ENCODE assay signal across 8 cellular contexts in the genomic region with DNA sequence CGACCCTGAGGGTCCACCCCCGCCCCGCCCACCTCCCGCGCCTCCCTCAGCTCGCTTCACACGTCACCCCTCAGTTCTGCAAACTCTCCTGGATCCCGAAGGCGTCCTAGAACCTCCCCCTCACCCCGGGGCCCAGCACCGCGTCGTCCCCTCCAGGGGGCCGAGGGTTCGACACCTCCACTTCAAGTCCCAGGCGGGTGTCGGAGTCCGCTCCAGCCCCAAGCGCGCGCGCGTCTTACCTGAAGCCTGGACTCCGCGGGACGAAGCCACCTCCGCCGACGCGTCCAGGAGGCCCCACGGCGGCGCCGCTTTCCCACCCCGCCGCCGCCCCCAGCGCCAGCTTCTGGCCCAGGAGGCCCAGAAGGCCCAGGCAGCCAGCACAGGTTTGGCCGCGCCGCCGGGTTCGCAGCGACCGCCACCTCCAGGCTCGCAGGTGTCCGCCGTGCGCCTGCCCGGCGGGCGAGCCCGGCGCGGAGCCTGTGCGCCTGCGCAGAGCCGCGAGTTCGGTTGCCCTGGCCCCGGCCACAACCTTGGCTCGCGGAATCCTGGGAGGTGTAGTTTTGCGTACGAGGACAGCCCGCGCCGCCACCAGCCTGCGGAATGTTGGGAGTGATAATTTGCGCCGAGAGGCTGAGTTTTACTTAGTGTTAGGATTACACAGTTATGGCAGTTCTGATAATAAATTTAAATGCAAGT. TPM values are rescaled to one million over a fixed set of nuclear protein-coding genes. Genes with fewer than 3 reads are reported as not detected.
DNase-seq lines count a peak whose midpoint lies in the region; ATAC-seq and TF ChIP-seq lines count a peak whose summit lies in the region.

TSS of gene POMGNT2 (minus strand) at position 483 of the 696 bp plus-strand sequence. CDS start 24,648 bp downstream, outside the sequence.

- H2BK12ac ChIP-seq in neuronal stem cell (ENCODE audit: low read length) = no peak within 1 kb of the TSS

- H3K4me1 ChIP-seq in gastroesophageal sphincter = peaks cover 0 to 44% (median 2%) of the 10 kb centered on the region in 3 donors
- peaks cover 4 to 7% of the 10 kb centered on the region in 2 donors for H3K4me1 ChIP-seq in neuronal stem cell (ENCODE audit: control insufficient read depth in 2 of 2, insufficient read depth in 1 of 2, low read depth in 1 of 2, low read length in 2 of 2)
- H3K4me1 ChIP-seq in stomach smooth muscle (ENCODE audit: control insufficient read depth, insufficient read depth, low read length) = peaks cover 21% of the 10 kb centered on the region

- H3K27ac ChIP-seq in gastroesophageal sphincter = peak within 1 kb of the TSS; percentile 57 to 85 (median 74)
- H3K27ac ChIP-seq in neuronal stem cell (replicated peaks; ENCODE audit: low read length) = no peak within 1 kb of the TSS
- no peak within 1 kb of the TSS for H3K27ac ChIP-seq in stomach smooth muscle (ENCODE audit: low read length)

- ATAC-seq in gastroesophageal sphincter = peak; percentile 97

- H4K8ac ChIP-seq in neuronal stem cell (ENCODE audit: low read depth, low read length) = no peak within 1 kb of the TSS

- peak within 1 kb of the TSS; percentile 100 for H2AFZ ChIP-seq in neuronal stem cell (ENCODE audit: low read length)

- H2BK120ac ChIP-seq in neuronal stem cell (ENCODE audit: low read depth, low read length) = no peak within 1 kb of the TSS

- H3K4me3 ChIP-seq in gastroesophageal sphincter = peak within 1 kb of the TSS; percentile 97 to 99
- peak within 1 kb of the TSS; percentile 80 to 94 for H3K4me3 ChIP-seq in neuronal stem cell (ENCODE audit: low read length in 2 of 2)
- H3K4me3 ChIP-seq in stomach smooth muscle (ENCODE audit: low read length in 2 of 2) = peak within 1 kb of the TSS; percentile 68 to 83

- TF ChIP-seq POLR2A in gastroesophageal sphincter (IDR thresholded peaks at IDR 0.05) = peak; percentile 69 to 71

- no peak within 1 kb of the TSS for H2BK5ac ChIP-seq in neuronal stem cell (ENCODE audit: low read length)

- peak within 1 kb of the TSS; percentile 56 for H3K23ac ChIP-seq in neuronal stem cell (ENCODE audit: low read depth, low read length, poor library complexity)

- peak within 1 kb of the TSS; percentile 90 for H3K18ac ChIP-seq in neuronal stem cell (ENCODE audit: low read length)

- H3K9me3 Mint-ChIP-seq in activated naive CD4-positive, alpha-beta T cell treated with anti-CD3 and anti-CD28 coated beads, Interleukin-2, amount 10 ng/mL, durations not matched to agents 7 days and 5 days = no peaks in the 10 kb centered on the region

- H3K27ac Mint-ChIP-seq in activated naive CD4-positive, alpha-beta T cell treated with anti-CD3 and anti-CD28 coated beads, Interleukin-2, amount 10 ng/mL, durations not matched to agents 7 days and 5 days = no peak within 1 kb of the TSS

- H3K9ac ChIP-seq in neuronal stem cell (ENCODE audit: low read depth, low read length, poor library complexity) (peak within 1 kb of the TSS; percentile 87), stomach smooth muscle (ENCODE audit: low read length in 2 of 2) (peak within 1 kb of the TSS; percentile 59 to 62)

- H3K36me3 Mint-ChIP-seq in activated naive CD4-positive, alpha-beta T cell treated with anti-CD3 and anti-CD28 coated beads, Interleukin-2, amount 10 ng/mL, durations not matched to agents 7 days and 5 days = peaks cover 1% of the 10 kb centered on the region

- H3K4me2 ChIP-seq in neuronal stem cell (ENCODE audit: insufficient read depth, low read length, poor library complexity, severe bottlenecking) = peak within 1 kb of the TSS; percentile 64

- no peak within 1 kb of the TSS for H2AK5ac ChIP-seq in neuronal stem cell (ENCODE audit: low read depth, low read length)

- no peaks in the 10 kb centered on the region for H3K27me3 ChIP-seq in gastroesophageal sphincter
- H3K27me3 ChIP-seq in neuronal stem cell (ENCODE audit: control insufficient read depth in 3 of 3, insufficient read depth in 3 of 3, low read depth in 1 of 3, low read length in 3 of 3) = peaks cover 0 to 9% (median 1%) of the 10 kb centered on the region in 3 experiments
- H3K27me3 ChIP-seq in stomach smooth muscle (ENCODE audit: control insufficient read depth in 1 of 2, insufficient read depth in 2 of 2, low read length in 2 of 2) = no peaks in the 10 kb centered on the region

- H3K36me3 ChIP-seq in gastroesophageal sphincter = no peaks in the 10 kb centered on the region
- H3K36me3 ChIP-seq in neuronal stem cell (replicated peaks in 1 of 2; ENCODE audit: control insufficient read depth in 2 of 2, insufficient read depth in 2 of 2, low read length in 2 of 2) = no peaks in the 10 kb centered on the region
- H3K36me3 ChIP-seq in stomach smooth muscle (ENCODE audit: control insufficient read depth in 2 of 2, insufficient read depth in 2 of 2, low read length in 2 of 2) = no peaks in the 10 kb centered on the region

- H3K79me1 ChIP-seq in neuronal stem cell (ENCODE audit: low read depth, low read length) = peaks cover 2% of the 10 kb centered on the region

- H3K14ac ChIP-seq in neuronal stem cell (ENCODE audit: low read length) = peak within 1 kb of the TSS; percentile 78

- DNase-seq in DMS53 (lab: John Stamatoyannopoulos, UW) = peak; percentile 81
- peak; percentile 71 for DNase-seq in H4 (ENCODE audit: low spot score)
- peak; percentile 79 for DNase-seq in M059J (ENCODE audit: low read depth)
- DNase-seq in SK-N-DZ (ENCODE audit: low spot score) = peak; percentile 77
- DNase-seq in activated naive CD4-positive, alpha-beta T cell treated with anti-CD3 and anti-CD28 coated beads, Interleukin-2, amount 10 ng/mL, durations not matched to agents 7 days and 5 days = peak; percentile 92
- DNase-seq in neuronal stem cell (ENCODE audit: low spot score) = peak; percentile 82

- no peak within 1 kb of the TSS for H4K91ac ChIP-seq in neuronal stem cell (ENCODE audit: low read depth, low read length, poor library complexity)

- no peaks in the 10 kb centered on the region for H3K27me3 Mint-ChIP-seq in activated naive CD4-positive, alpha-beta T cell treated with anti-CD3 and anti-CD28 coated beads, Interleukin-2, amount 10 ng/mL, durations not matched to agents 7 days and 5 days

- CTCF ChIA-PET in activated naive CD4-positive, alpha-beta T cell treated with anti-CD3 and anti-CD28 coated beads, Interleukin-2, amount 10 ng/mL, durations not matched to agents 7 days and 5 days (lab: Charles Lee) = interaction anchor here (1.5 to 2.0 kb wide), 2 partner anchors 9 to 397 kb away, joined by 4 to 6 read pairs; no protein-coding TSS in a partner anchor

- H3K4me1 Mint-ChIP-seq in activated naive CD4-positive, alpha-beta T cell treated with anti-CD3 and anti-CD28 coated beads, Interleukin-2, amount 10 ng/mL, durations not matched to agents 7 days and 5 days = peaks cover 18% of the 10 kb centered on the region

- WGBS in gastroesophageal sphincter (ENCODE audit: low coverage in 1 of 2), 2 donors = 0% methylated on average over 8 of the region's 71 CpGs; no CpG with 5 or more reads in 1 of the 2 donors
- WGBS in neuronal stem cell (ENCODE audit: extremely low coverage in 2 of 2, insufficient read length in 2 of 2, insufficient replicate concordance in 1 of 2), 2 donors = no CpG with 5 or more reads among the region's 71 CpGs

- TF ChIP-seq EP300 in gastroesophageal sphincter (IDR thresholded peaks at IDR 0.05) = no peak

- peak within 1 kb of the TSS; percentile 71 for H3K4me3 Mint-ChIP-seq in activated naive CD4-positive, alpha-beta T cell treated with anti-CD3 and anti-CD28 coated beads, Interleukin-2, amount 10 ng/mL, durations not matched to agents 7 days and 5 days

- H3K9me3 ChIP-seq in gastroesophageal sphincter (no peaks in the 10 kb centered on the region), neuronal stem cell (replicated peaks in 1 of 2; ENCODE audit: control insufficient read depth in 2 of 2, insufficient read depth in 1 of 2, low read depth in 1 of 2, low read length in 2 of 2) (no peaks in the 10 kb centered on the region), stomach smooth muscle (ENCODE audit: control insufficient read depth in 2 of 2, low read length in 2 of 2) (no peaks in the 10 kb centered on the region)

- peak in 2 of 4 experiments; percentile 24 to 45 for TF ChIP-seq CTCF in gastroesophageal sphincter (IDR thresholded peaks at IDR 0.05)

- H2BK15ac ChIP-seq in neuronal stem cell (ENCODE audit: low read length) = peak within 1 kb of the TSS; percentile 34

- no peak within 1 kb of the TSS for H3K4ac ChIP-seq in neuronal stem cell (ENCODE audit: low read length)

RNA-seq across cellular contexts. Expression of gene POMGNT2, which starts in this region (rescaled TPM):
- total RNA-seq in H4 (2014; rRNA removed; shearing (Covaris generic)) = 13.5 and 18.5 TPM in 2 replicates
- 17.1 and 24.4 TPM in 2 replicates for total RNA-seq in M059J (2014; rRNA removed; shearing (Covaris generic))
- polyA plus RNA-seq in SK-N-DZ (2014; cell fraction: cytosol; rRNA removed) = 37.7 and 44.4 TPM in 2 replicates
- polyA plus RNA-seq in SK-N-DZ (2014; cell fraction: nucleus; rRNA removed) = 18.2 and 25.3 TPM in 2 replicates
- total RNA-seq in gastroesophageal sphincter = 10 to 100 TPM; 23.9 to 39.7 (median 34.9) TPM
- 21.8 TPM for polyA plus RNA-seq in neuronal stem cell (2013, experiment 1 of 2)
- polyA plus RNA-seq in neuronal stem cell (2013, experiment 2 of 2) = 21.6 TPM

Comparison
In these comparisons a context has a peak if more than half of its experiments do, and no peak if none do; other contexts are left out.
1. H3K27ac ChIP-seq: peak in gastroesophageal sphincter (4 of 4); none in neuronal stem cell (single experiment) and stomach smooth muscle (single experiment).
2. Peak in every context shown above with its lines, with median percentiles within 50 percentile points of each other: DNase-seq and H3K4me3 ChIP-seq.